In the genomic region with DNA sequence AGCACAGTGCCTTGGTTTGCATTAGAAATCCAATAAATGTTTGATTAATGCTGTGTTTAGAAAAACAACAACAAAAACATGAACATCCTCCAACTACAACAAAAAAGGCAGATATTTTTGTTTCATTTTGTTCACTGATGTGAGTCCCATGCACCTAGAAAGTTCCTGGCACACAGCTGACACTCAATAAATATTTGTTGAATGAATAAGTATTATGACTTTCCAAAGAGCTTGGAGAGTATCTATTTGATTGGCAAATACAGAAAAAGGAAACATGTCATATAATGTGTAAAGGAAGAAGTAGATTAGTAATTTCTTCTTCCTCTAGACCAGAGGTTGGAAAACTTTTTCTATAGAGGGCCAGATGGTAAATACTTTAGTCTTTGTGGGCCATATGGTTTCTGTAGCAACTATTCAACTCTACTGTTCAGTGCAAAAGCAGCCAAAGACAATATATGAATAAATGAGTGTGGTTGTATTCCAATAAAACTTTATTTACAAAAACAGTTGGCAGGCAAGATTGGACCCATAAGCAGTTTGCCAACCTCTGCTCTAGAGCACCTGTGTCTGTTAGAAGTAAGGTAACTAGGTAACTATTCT, we compare ENCODE assay signal across 1 cellular context.
TF ChIP-seq lines count a peak whose summit lies in the region.

No MANE protein-coding gene starts in this region.

TF ChIP-seq in IMR-90, 13 proteins besides CTCF, POLR2A, EP300 and RAD21:
- no peak for TF ChIP-seq BHLHE40 (IDR thresholded peaks at IDR 0.05; ENCODE audit: low read depth, low read length)
- no peak for TF ChIP-seq SMC3 (IDR thresholded peaks at IDR 0.05; ENCODE audit: low read depth, low read length)
- TF ChIP-seq CHD1 (IDR thresholded peaks at IDR 0.05; ENCODE audit: low read depth, low read length) = no peak
- no peak for TF ChIP-seq MXI1 (IDR thresholded peaks at IDR 0.05; ENCODE audit: borderline replicate concordance, low read depth, low read length)
- no peak for TF ChIP-seq FOS (IDR thresholded peaks at IDR 0.05; ENCODE audit: low read depth, low read length)
- TF ChIP-seq MAFK (IDR thresholded peaks at IDR 0.05; ENCODE audit: low read depth, low read length) = no peak
- TF ChIP-seq MAZ (IDR thresholded peaks at IDR 0.05; ENCODE audit: borderline replicate concordance, low read depth, low read length) = no peak
- TF ChIP-seq NFE2L2 (IDR thresholded peaks at IDR 0.05; ENCODE audit: low read depth, low read length) = no peak
- TF ChIP-seq USF2 (IDR thresholded peaks at IDR 0.05; ENCODE audit: low read depth, low read length) = no peak
- TF ChIP-seq ELK1 (IDR thresholded peaks at IDR 0.05; ENCODE audit: borderline replicate concordance, low read depth, low read length) = no peak
- no peak for TF ChIP-seq RFX5 (IDR thresholded peaks at IDR 0.05; ENCODE audit: low read depth, low read length)
- TF ChIP-seq CEBPB (IDR thresholded peaks at IDR 0.05; ENCODE audit: low read depth, low read length) = no peak
- no peak for TF ChIP-seq RCOR1 (IDR thresholded peaks at IDR 0.05; ENCODE audit: insufficient replicate concordance, low read length)
TF ChIP-seq in IMR-90: peak in this region for 0.
